15 cellular contexts compared by ENCODE assay signal in the genomic region with DNA sequence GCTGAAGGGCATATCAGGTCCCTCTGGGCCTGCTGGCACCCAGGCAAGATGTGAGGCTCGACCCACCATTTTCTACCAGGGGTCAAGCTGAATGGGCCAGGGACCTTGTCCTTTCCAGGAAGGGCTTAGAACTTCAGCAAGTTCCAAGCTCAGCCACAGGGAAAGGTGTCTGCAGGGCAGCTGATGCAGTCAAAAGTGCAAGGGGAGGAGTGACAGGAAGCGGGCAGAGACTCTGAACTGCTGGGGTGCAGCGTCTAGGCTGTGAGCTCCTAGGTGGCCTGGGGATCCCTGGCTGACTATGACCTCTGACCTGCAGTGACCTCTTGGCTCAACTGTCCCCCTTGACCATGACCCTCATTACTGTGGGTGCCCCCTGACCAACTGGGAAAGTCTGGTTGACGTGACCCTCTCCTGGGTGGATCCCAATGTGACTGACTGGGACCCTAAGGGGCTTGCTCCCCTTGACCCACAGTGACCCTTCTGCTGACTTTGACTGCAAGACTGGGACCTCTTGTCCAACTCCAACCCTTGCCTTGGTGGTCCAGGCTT. TPM values are rescaled to one million over a fixed set of nuclear protein-coding genes. Genes with fewer than 3 reads are reported as not detected.
DNase-seq lines count a peak whose midpoint lies in the region; ATAC-seq and TF ChIP-seq lines count a peak whose summit lies in the region.
"Had no signal": no experiment of that assay in that cellular context is flagged by ENCODE, and none has a peak within 500 bp of the region (broad histone marks: within the 10 kb centered on the region; RNA-seq: fewer than 3 reads in every experiment).

No MANE protein-coding gene starts in this region.

- no peak overlapping the region for H4K8ac ChIP-seq in neuronal stem cell (ENCODE audit: low read depth, low read length)

- H3K14ac ChIP-seq in neuronal stem cell (ENCODE audit: low read length) = peak overlapping the region; percentile 31

- H3K4me3 ChIP-seq in DND-41 (ENCODE audit: low read depth in 1 of 2, low read length in 2 of 2) (no peak overlapping the region), neuronal stem cell (ENCODE audit: low read length in 2 of 2) (no peak overlapping the region), colonic mucosa (no peak overlapping the region)
- H3K4me3 ChIP-seq: SK-N-MC had no signal

- no peak overlapping the region for H3K18ac ChIP-seq in neuronal stem cell (ENCODE audit: low read length)

- H2BK12ac ChIP-seq in neuronal stem cell (ENCODE audit: low read length) = no peak overlapping the region

- H3K27ac ChIP-seq in DND-41 (ENCODE audit: low read length) (no peak overlapping the region), neuronal stem cell (replicated peaks; ENCODE audit: low read length) (no peak overlapping the region), colonic mucosa (no peak overlapping the region)
- H3K27ac ChIP-seq: C4-2B, SK-N-MC had no signal

- H3K79me2 ChIP-seq in DND-41 (ENCODE audit: insufficient read depth, low read length) = no peaks in the 10 kb centered on the region

- no peak overlapping the region for H3K4me3 Mint-ChIP-seq in activated CD4-positive, alpha-beta T cell treated with anti-CD3 and anti-CD28 coated beads, Interleukin-2, amount 10 ng/mL, durations not matched to agents 24 days and 14 days
- H3K4me3 Mint-ChIP-seq in activated CD8-positive, alpha-beta T cell treated with anti-CD3 and anti-CD28 coated beads for 36 hours = no peak overlapping the region
- H3K4me3 Mint-ChIP-seq: HFFc6 had no signal

- H3K9me3 ChIP-seq in DND-41 (ENCODE audit: insufficient read depth, low read length, severe bottlenecking) (no peaks in the 10 kb centered on the region), neuronal stem cell (replicated peaks in 1 of 2; ENCODE audit: control insufficient read depth in 2 of 2, insufficient read depth in 1 of 2, low read depth in 1 of 2, low read length in 2 of 2) (no peaks in the 10 kb centered on the region), colonic mucosa (no peaks in the 10 kb centered on the region)

- no peaks in the 10 kb centered on the region for H3K4me1 ChIP-seq in DND-41 (ENCODE audit: insufficient read depth, low read length)
- H3K4me1 ChIP-seq in neuronal stem cell (ENCODE audit: control insufficient read depth in 2 of 2, insufficient read depth in 1 of 2, low read depth in 1 of 2, low read length in 2 of 2) = peaks cover 4 to 6% of the 10 kb centered on the region in 2 donors
- H3K4me1 ChIP-seq in colonic mucosa = no peaks in the 10 kb centered on the region

- in situ Hi-C loops in KBM-7 (cut with MboI; ENCODE audit: low pct_unique_long_range_greater_than_20kb, low sequenced_read_pairs) = loop anchor here (25.0 kb wide), 1 partner anchor 402 kb away; no protein-coding TSS in a partner anchor

- H3K36me3 ChIP-seq in DND-41 (ENCODE audit: insufficient read depth, low read length) = no peaks in the 10 kb centered on the region
- no peaks in the 10 kb centered on the region for H3K36me3 ChIP-seq in neuronal stem cell (replicated peaks in 1 of 2; ENCODE audit: control insufficient read depth in 2 of 2, insufficient read depth in 2 of 2, low read length in 2 of 2)
- no peaks in the 10 kb centered on the region for H3K36me3 ChIP-seq in colonic mucosa

- H3K27ac Mint-ChIP-seq in activated CD4-positive, alpha-beta T cell treated with anti-CD3 and anti-CD28 coated beads, Interleukin-2, amount 10 ng/mL, durations not matched to agents 24 days and 14 days = no peak overlapping the region
- no peak overlapping the region for H3K27ac Mint-ChIP-seq in activated CD8-positive, alpha-beta T cell treated with anti-CD3 and anti-CD28 coated beads for 36 hours
- H3K27ac Mint-ChIP-seq: HFFc6 had no signal

- H3K4me1 Mint-ChIP-seq in activated CD4-positive, alpha-beta T cell treated with anti-CD3 and anti-CD28 coated beads, Interleukin-2, amount 10 ng/mL, durations not matched to agents 24 days and 14 days = peaks cover 10% of the 10 kb centered on the region
- peaks cover 13% of the 10 kb centered on the region for H3K4me1 Mint-ChIP-seq in activated CD8-positive, alpha-beta T cell treated with anti-CD3 and anti-CD28 coated beads for 36 hours (ENCODE audit: low read depth)

- H3K9me3 Mint-ChIP-seq in activated CD4-positive, alpha-beta T cell treated with anti-CD3 and anti-CD28 coated beads, Interleukin-2, amount 10 ng/mL, durations not matched to agents 24 days and 14 days = no peaks in the 10 kb centered on the region
- H3K9me3 Mint-ChIP-seq in activated CD8-positive, alpha-beta T cell treated with anti-CD3 and anti-CD28 coated beads for 36 hours = no peaks in the 10 kb centered on the region
- H3K9me3 Mint-ChIP-seq: HFFc6 had no signal

- POLR2A ChIA-PET in activated CD8-positive, alpha-beta T cell treated with anti-CD3 and anti-CD28 coated beads for 36 hours (lab: Charles Lee) = no interaction called here

- no peak overlapping the region for H2AK5ac ChIP-seq in neuronal stem cell (ENCODE audit: low read depth, low read length)

- CTCF ChIA-PET in activated CD8-positive, alpha-beta T cell treated with anti-CD3 and anti-CD28 coated beads for 36 hours (lab: Charles Lee) = interaction anchor here (1.6 kb wide), 1 partner anchor 13 kb away, joined by 13 read pairs; no protein-coding TSS in a partner anchor

- H2BK120ac ChIP-seq in neuronal stem cell (ENCODE audit: low read depth, low read length) = no peak overlapping the region

- no peak overlapping the region for H3K4ac ChIP-seq in neuronal stem cell (ENCODE audit: low read length)

- intact Hi-C loops in activated CD4-positive, alpha-beta T cell treated with anti-CD3 and anti-CD28 coated beads, Interleukin-2, amount 10 ng/mL, durations not matched to agents 24 days and 14 days (cut with micrococcal nuclease) = no loop called here
- intact Hi-C loops in activated CD8-positive, alpha-beta T cell treated with anti-CD3 and anti-CD28 coated beads for 36 hours (cut with micrococcal nuclease) = no loop called here
- intact Hi-C loops in colonic mucosa (cut with DNase I) = no loop called here

- H4K91ac ChIP-seq in neuronal stem cell (ENCODE audit: low read depth, low read length, poor library complexity) = no peak overlapping the region

- peak; percentile 65 for DNase-seq in activated CD4-positive, alpha-beta T cell treated with anti-CD3 and anti-CD28 coated beads, Interleukin-2, amount 10 ng/mL, durations not matched to agents 24 days and 14 days
- no peak for DNase-seq in activated CD4-positive, alpha-beta T cell treated with anti-CD3 and anti-CD28 coated beads, Interleukin-2, amount 50 U/mL, for 4 hours
- DNase-seq in DND-41 (no peak), neuronal stem cell (ENCODE audit: low spot score) (no peak), NCI-H2029 treated with DMSO at 0.1 percent for 48 hours (lab: John Stamatoyannopoulos, UW) (no peak), colonic mucosa (no peak), KBM-7 (no peak)
- DNase-seq in activated CD8-positive, alpha-beta T cell treated with anti-CD3 and anti-CD28 coated beads for 36 hours = no peak
- DNase-seq: DMS 273 treated with DMSO at 0.1 percent for 48 hours, Kasumi-1, NCI-H187, OCI-M1 had no signal

- TF ChIP-seq CTCF in DND-41 (IDR thresholded peaks at IDR 0.05; ENCODE audit: borderline replicate concordance, extremely low read depth, low read length, poor library complexity, severe bottlenecking) = no peak
- no peak for TF ChIP-seq CTCF in activated CD8-positive, alpha-beta T cell treated with anti-CD3 and anti-CD28 coated beads for 36 hours (IDR thresholded peaks at IDR 0.05)
- TF ChIP-seq CTCF in colonic mucosa (IDR thresholded peaks at IDR 0.05) = no peak

- H3K4me2 ChIP-seq in DND-41 (ENCODE audit: insufficient read depth, low read length) (no peak overlapping the region), neuronal stem cell (ENCODE audit: insufficient read depth, low read length, poor library complexity, severe bottlenecking) (no peak overlapping the region)

- no peaks in the 10 kb centered on the region; the same call in 1 of the 2 replicates for H4K20me1 ChIP-seq in DND-41 (ENCODE audit: insufficient read depth, low read length)

- 0 out of 3 replicates have a peak, but pooled peaks have one; percentile 44 for ATAC-seq in DND-41 (ENCODE audit: insufficient read depth, low read depth)
- ATAC-seq in activated CD8-positive, alpha-beta T cell treated with anti-CD3 and anti-CD28 coated beads for 36 hours = peak; percentile 45

- H3K36me3 Mint-ChIP-seq in activated CD4-positive, alpha-beta T cell treated with anti-CD3 and anti-CD28 coated beads, Interleukin-2, amount 10 ng/mL, durations not matched to agents 24 days and 14 days (ENCODE audit: low read depth) = no peaks in the 10 kb centered on the region
- H3K36me3 Mint-ChIP-seq in activated CD8-positive, alpha-beta T cell treated with anti-CD3 and anti-CD28 coated beads for 36 hours (ENCODE audit: low read depth) = no peaks in the 10 kb centered on the region

- H2BK5ac ChIP-seq in neuronal stem cell (ENCODE audit: low read length) = no peak overlapping the region

- no peak overlapping the region for H2BK15ac ChIP-seq in neuronal stem cell (ENCODE audit: low read length)

- peaks cover 3% of the 10 kb centered on the region for H3K27me3 Mint-ChIP-seq in activated CD4-positive, alpha-beta T cell treated with anti-CD3 and anti-CD28 coated beads, Interleukin-2, amount 10 ng/mL, durations not matched to agents 24 days and 14 days
- no peaks in the 10 kb centered on the region for H3K27me3 Mint-ChIP-seq in activated CD8-positive, alpha-beta T cell treated with anti-CD3 and anti-CD28 coated beads for 36 hours

- H3K27me3 ChIP-seq in DND-41 (ENCODE audit: insufficient read depth, low read length, poor library complexity) (no peaks in the 10 kb centered on the region), neuronal stem cell (ENCODE audit: control insufficient read depth in 3 of 3, insufficient read depth in 3 of 3, low read depth in 1 of 3, low read length in 3 of 3) (peaks cover 0 to 55% (median 0%) of the 10 kb centered on the region in 3 experiments), colonic mucosa (no peaks in the 10 kb centered on the region)

- H2AFZ ChIP-seq in DND-41 (ENCODE audit: low read depth, low read length) = no peak overlapping the region
- no peak overlapping the region for H2AFZ ChIP-seq in neuronal stem cell (ENCODE audit: low read length)

- H3K23ac ChIP-seq in neuronal stem cell (ENCODE audit: low read depth, low read length, poor library complexity) = no peak overlapping the region

- WGBS in neuronal stem cell (ENCODE audit: extremely low coverage in 2 of 2, insufficient read length in 2 of 2, insufficient replicate concordance in 1 of 2), 2 donors = no CpG with 5 or more reads among the region's 4 CpGs

- H3K9ac ChIP-seq in DND-41 (ENCODE audit: low read depth, low read length) (no peak overlapping the region), neuronal stem cell (ENCODE audit: low read depth, low read length, poor library complexity) (peak overlapping the region; percentile 6), colonic mucosa (ENCODE audit: low read depth in 2 of 2, low read length in 2 of 2) (no peak overlapping the region)

- no peaks in the 10 kb centered on the region for H3K79me1 ChIP-seq in neuronal stem cell (ENCODE audit: low read depth, low read length)

RNA-seq across cellular contexts. Expression of gene SEC13, which starts 14.4 kb away (rescaled TPM):
- total RNA-seq in activated CD4-positive, alpha-beta T cell treated with anti-CD3 and anti-CD28 coated beads, Interleukin-2, amount 10 ng/mL, durations not matched to agents 24 days and 14 days = 128 and 131 TPM in 2 replicates
- 10 to 100 TPM; 89.7 to 89.8 TPM for total RNA-seq in activated CD8-positive, alpha-beta T cell treated with anti-CD3 and anti-CD28 coated beads for 36 hours
- polyA plus RNA-seq in neuronal stem cell (2013, experiment 1 of 2) = 103 TPM
- 99.6 TPM for polyA plus RNA-seq in neuronal stem cell (2013, experiment 2 of 2)
- total RNA-seq in colonic mucosa = 100 to 1,000 TPM; 119 to 168 TPM

RNA-seq across cellular contexts. Expression of gene GHRL, which starts 42.5 kb away (rescaled TPM):
- 0.43 and 1.3 TPM in 2 replicates for total RNA-seq in activated CD4-positive, alpha-beta T cell treated with anti-CD3 and anti-CD28 coated beads, Interleukin-2, amount 10 ng/mL, durations not matched to agents 24 days and 14 days
- under 1 TPM in 1 of 2 experiments, not detected in 1; 0.22 TPM for total RNA-seq in activated CD8-positive, alpha-beta T cell treated with anti-CD3 and anti-CD28 coated beads for 36 hours
- not detected for polyA plus RNA-seq in neuronal stem cell (2013, experiment 1 of 2)
- 0.21 TPM for polyA plus RNA-seq in neuronal stem cell (2013, experiment 2 of 2)
- total RNA-seq in colonic mucosa = 1 to 10 TPM in 1 of 2 donors, under 1 TPM in 1; 0.67 to 1.1 TPM
